ENCODE assay signal across 15 cellular contexts in genomic region chr14:69741055-69741454, GRCh38. TPM values are rescaled to one million over a fixed set of nuclear protein-coding genes. Genes with fewer than 3 reads are reported as not detected.
A peak's percentile ranks its signal among the peaks of the same experiment; 100 is the strongest.
DNase-seq lines count a peak whose midpoint lies in the region; ATAC-seq, FAIRE-seq and TF ChIP-seq lines count a peak whose summit lies in the region.
"Had no signal": no experiment of that assay in that cellular context is flagged by ENCODE, and none has a peak within 500 bp of the region (broad histone marks: within the 10 kb centered on the region; RNA-seq: fewer than 3 reads in every experiment).

No MANE protein-coding gene starts in this region.

- CTCF ChIA-PET in mammary epithelial cell (lab: Charles Lee; ENCODE audit: low non-redundant PET) (no interaction called here), MCF 10A (lab: Yijun Ruan, JAX) (interaction anchor here (1.0 kb wide), 1 partner anchor 14 kb away, joined by 3 read pairs; no protein-coding TSS in a partner anchor)
- CTCF ChIA-PET in CD8-positive, alpha-beta memory T cell (lab: Charles Lee) = interaction anchor here (1.2 to 1.5 kb wide), 3 partner anchors 14 to 166 kb away, joined by 3 to 6 read pairs (median 3); no protein-coding TSS in a partner anchor

- TSS peak; percentile 79 for BruUV-seq in mammary epithelial cell (replicated peaks; lab: Mats Ljungman, UMichigan)
- BruUV-seq in MCF 10A (replicated peaks; lab: Mats Ljungman, UMichigan) = no TSS peak

- no peaks in the 10 kb centered on the region for H4K20me1 ChIP-seq in mammary epithelial cell (ENCODE audit: insufficient read depth, low read length)

- no peak for TF ChIP-seq POLR2A in H54 (IDR thresholded peaks at IDR 0.05; ENCODE audit: low read depth, low read length)

- 36% methylated on average over 1 of the region's 1 CpG for WGBS in mammary epithelial cell (ENCODE audit: low coverage, missing lambda C conversion rate)
- WGBS in liver = 85% methylated on average over 1 of the region's 1 CpG

- no peak overlapping the region for H3K4me3 Mint-ChIP-seq in MCF 10A (ENCODE audit: unreplicated experiment)
- no peak overlapping the region for H3K4me3 Mint-ChIP-seq in CD8-positive, alpha-beta memory T cell
- H3K4me3 Mint-ChIP-seq in activated CD4-positive, alpha-beta T cell treated with anti-CD3 and anti-CD28 coated beads, Interleukin-2, amount 10 ng/mL, durations not matched to agents 24 days and 14 days = no peak overlapping the region

- in situ Hi-C loops in mammary epithelial cell (cut with MboI; ENCODE audit: low sequenced_read_pairs in 2 of 2) = no loop called here

- no peak overlapping the region for H2AFZ ChIP-seq in mammary epithelial cell (ENCODE audit: low read depth, low read length)

- H3K9me3 ChIP-seq in mammary epithelial cell (replicated peaks; ENCODE audit: insufficient read depth, low read length) (peaks cover 4% of the 10 kb centered on the region), liver (ENCODE audit: control insufficient read depth in 4 of 4, low read length in 3 of 4) (no peaks in the 10 kb centered on the region)
- no peaks in the 10 kb centered on the region for H3K9me3 ChIP-seq in CD8-positive, alpha-beta memory T cell (ENCODE audit: low read length)

- H3K9me3 Mint-ChIP-seq in MCF 10A (ENCODE audit: unreplicated experiment) = no peaks in the 10 kb centered on the region
- peaks cover 0 to 3% (median 0%) of the 10 kb centered on the region in 5 donors for H3K9me3 Mint-ChIP-seq in CD8-positive, alpha-beta memory T cell
- H3K9me3 Mint-ChIP-seq in activated CD4-positive, alpha-beta T cell treated with anti-CD3 and anti-CD28 coated beads, Interleukin-2, amount 10 ng/mL, durations not matched to agents 24 days and 14 days = peaks cover 3% of the 10 kb centered on the region

- no peaks in the 10 kb centered on the region for H3K36me3 ChIP-seq in mammary epithelial cell (ENCODE audit: insufficient read depth, low read length)
- H3K36me3 ChIP-seq in liver (ENCODE audit: control insufficient read depth in 4 of 4, insufficient read depth in 3 of 4, low read depth in 1 of 4, low read length in 3 of 4) = no peaks in the 10 kb centered on the region
- H3K36me3 ChIP-seq in CD8-positive, alpha-beta memory T cell (ENCODE audit: insufficient read depth, low read length) = no peaks in the 10 kb centered on the region

- H3K27me3 Mint-ChIP-seq in MCF 10A (ENCODE audit: insufficient read depth, unreplicated experiment) = no peaks in the 10 kb centered on the region
- H3K27me3 Mint-ChIP-seq in CD8-positive, alpha-beta memory T cell = peaks cover 0 to under 1% of the 10 kb centered on the region in 2 donors
- H3K27me3 Mint-ChIP-seq in activated CD4-positive, alpha-beta T cell treated with anti-CD3 and anti-CD28 coated beads, Interleukin-2, amount 10 ng/mL, durations not matched to agents 24 days and 14 days = peaks cover 3% of the 10 kb centered on the region

- H3K27me3 ChIP-seq in mammary epithelial cell (ENCODE audit: insufficient read depth, low read length) (no peaks in the 10 kb centered on the region), liver (ENCODE audit: control insufficient read depth in 4 of 4, insufficient read depth in 4 of 4, low read length in 3 of 4) (no peaks in the 10 kb centered on the region)
- no peaks in the 10 kb centered on the region for H3K27me3 ChIP-seq in CD8-positive, alpha-beta memory T cell (ENCODE audit: insufficient read depth, low read length, poor library complexity, severe bottlenecking)

- intact Hi-C loops in mammary epithelial cell (cut with micrococcal nuclease) (loop anchor here (2.0 kb wide), 1 partner anchor 26 kb away; the partner anchor contains the start of gene SRSF5), MCF 10A (cut with micrococcal nuclease) (no loop called here)
- intact Hi-C loops in activated CD4-positive, alpha-beta T cell treated with anti-CD3 and anti-CD28 coated beads, Interleukin-2, amount 10 ng/mL, durations not matched to agents 24 days and 14 days (cut with micrococcal nuclease) = no loop called here

- no peak overlapping the region for H3K27ac Mint-ChIP-seq in MCF 10A (ENCODE audit: low read depth, unreplicated experiment)
- H3K27ac Mint-ChIP-seq in CD8-positive, alpha-beta memory T cell = no peak overlapping the region
- H3K27ac Mint-ChIP-seq in activated CD4-positive, alpha-beta T cell treated with anti-CD3 and anti-CD28 coated beads, Interleukin-2, amount 10 ng/mL, durations not matched to agents 24 days and 14 days = no peak overlapping the region

- peak; percentile 53 for DNase-seq in mammary epithelial cell
- DNase-seq in MCF 10A (ENCODE audit: unreplicated experiment) = no peak
- no peak for DNase-seq in CD8-positive, alpha-beta memory T cell
- DNase-seq in H54 (ENCODE audit: insufficient read length, low spot score) = no peak
- DNase-seq in activated CD4-positive, alpha-beta T cell treated with anti-CD3 and anti-CD28 coated beads, Interleukin-2, amount 10 ng/mL, durations not matched to agents 24 days and 14 days = no peak
- no peak for DNase-seq in SHP77 treated with DMSO at 0.1 percent for 48 hours (lab: John Stamatoyannopoulos, UW)
- DNase-seq: C1 segment of cervical spinal cord, COR-L47, NCI-H1417, NCI-H2029, NCI-H2171 treated with DMSO at 0.1 percent for 48 hours, NCI-H510A treated with DMSO at 0.1 percent for 48 hours had no signal

- H3K79me2 ChIP-seq in mammary epithelial cell (ENCODE audit: insufficient read depth, low read length) = no peaks in the 10 kb centered on the region

- H3K4me3 ChIP-seq in mammary epithelial cell (replicated peaks in 1 of 3; ENCODE audit: insufficient read depth in 1 of 3, low read depth in 2 of 3, low read length in 3 of 3) (no peak overlapping the region), liver (ENCODE audit: low read depth in 1 of 3, low read length in 3 of 3) (no peak overlapping the region)
- no peak overlapping the region for H3K4me3 ChIP-seq in CD8-positive, alpha-beta memory T cell (ENCODE audit: low read length)

- H3K4me1 ChIP-seq in mammary epithelial cell (ENCODE audit: insufficient read depth, low read length) (peaks cover 13% of the 10 kb centered on the region), liver (ENCODE audit: control insufficient read depth in 4 of 4, insufficient read depth in 4 of 4, low read length in 3 of 4) (peaks cover 0 to 7% (median 2%) of the 10 kb centered on the region in 4 donors)
- peaks cover 2% of the 10 kb centered on the region for H3K4me1 ChIP-seq in CD8-positive, alpha-beta memory T cell (ENCODE audit: insufficient read depth, low read length)

- no peak for TF ChIP-seq RAD21 in liver (IDR thresholded peaks at IDR 0.05)

- TF ChIP-seq CTCF in mammary epithelial cell (conservative IDR thresholded peaks at IDR 0.05 in 1 of 2, IDR thresholded peaks at IDR 0.05 in 1 of 2; ENCODE audit: extremely low read depth in 1 of 2, insufficient read depth in 1 of 2, low read depth in 1 of 2, low read length in 2 of 2) = no peak
- no peak for TF ChIP-seq CTCF in MCF 10A (IDR thresholded peaks at IDR 0.05; ENCODE audit: unreplicated experiment)
- no peak for TF ChIP-seq CTCF in liver (IDR thresholded peaks at IDR 0.05; ENCODE audit: low read depth, low read length, missing input control)

- H3K36me3 Mint-ChIP-seq in MCF 10A (ENCODE audit: insufficient read depth, unreplicated experiment) = no peaks in the 10 kb centered on the region
- H3K36me3 Mint-ChIP-seq in CD8-positive, alpha-beta memory T cell = no peaks in the 10 kb centered on the region
- no peaks in the 10 kb centered on the region for H3K36me3 Mint-ChIP-seq in activated CD4-positive, alpha-beta T cell treated with anti-CD3 and anti-CD28 coated beads, Interleukin-2, amount 10 ng/mL, durations not matched to agents 24 days and 14 days (ENCODE audit: low read depth)

- dilution Hi-C loops in mammary epithelial cell (cut with HindIII; ENCODE audit: low sequenced_read_pairs) = no loop called here

- H3K4me2 ChIP-seq in mammary epithelial cell (ENCODE audit: insufficient read depth, low read depth, low read length) = peak overlapping the region; percentile 35

- ATAC-seq in esophagus mucosa = peak; percentile 66

- POLR2A ChIA-PET in MCF 10A (lab: Yijun Ruan, JAX) = interaction anchor here (1.0 kb wide), 1 partner anchor 84 kb away, joined by 3 read pairs; no protein-coding TSS in a partner anchor
- POLR2A ChIA-PET in CD8-positive, alpha-beta memory T cell (lab: Charles Lee) = no interaction called here

- H3K27ac ChIP-seq in mammary epithelial cell (ENCODE audit: insufficient read depth, low read depth, low read length) (no peak overlapping the region), liver (ENCODE audit: low read depth in 1 of 2, low read length in 2 of 2) (peak overlapping the region; percentile 46 to 56)
- H3K27ac ChIP-seq in CD8-positive, alpha-beta memory T cell (ENCODE audit: low read depth, low read length) = no peak overlapping the region

- no peak for FAIRE-seq in H54 (lab: Jason Lieb, UNC)

- H3K9ac ChIP-seq in mammary epithelial cell (ENCODE audit: insufficient read depth, low read length) = no peak overlapping the region
- H3K9ac ChIP-seq in liver (ENCODE audit: low read depth in 1 of 2, low read length in 2 of 2) = peak overlapping the region in 1 of 2 donors; percentile 21

- H3K4me1 Mint-ChIP-seq in MCF 10A (ENCODE audit: insufficient read depth, unreplicated experiment) = no peaks in the 10 kb centered on the region
- H3K4me1 Mint-ChIP-seq in CD8-positive, alpha-beta memory T cell = peaks cover 0 to 4% (median 3%) of the 10 kb centered on the region in 3 donors
- no peaks in the 10 kb centered on the region for H3K4me1 Mint-ChIP-seq in activated CD4-positive, alpha-beta T cell treated with anti-CD3 and anti-CD28 coated beads, Interleukin-2, amount 10 ng/mL, durations not matched to agents 24 days and 14 days

TF ChIP-seq in liver, 16 proteins besides CTCF, POLR2A, EP300 and RAD21 (continues in another document):
- no peak for TF ChIP-seq HNF4G (IDR thresholded peaks at IDR 0.05)

RNA-seq across cellular contexts. Expression of gene SRSF5, which starts 25.9 kb away (rescaled TPM):
- total RNA-seq in mammary epithelial cell (100 to 1,000 TPM; 125 to 257 TPM), MCF 10A (2022) (281 and 316 TPM in 2 replicates), esophagus mucosa (217 TPM), liver (100 to 1,000 TPM in 1 of 2 donors, 10 to 100 TPM in 1; 74.4 to 254 TPM)
- polyA plus RNA-seq in mammary epithelial cell (148 TPM), liver (100 to 1,000 TPM in 1 of 2 donors, 10 to 100 TPM in 1; 89.7 to 205 TPM)
- polyA minus RNA-seq in mammary epithelial cell = 159 TPM
- total RNA-seq in CD8-positive, alpha-beta memory T cell = 100 to 1,000 TPM; 291 to 307 TPM
- polyA plus RNA-seq in CD8-positive, alpha-beta memory T cell = 1,226 TPM
- total RNA-seq in activated CD4-positive, alpha-beta T cell treated with anti-CD3 and anti-CD28 coated beads, Interleukin-2, amount 10 ng/mL, durations not matched to agents 24 days and 14 days = 319 and 322 TPM in 2 replicates

RNA-seq across cellular contexts. Expression of gene SLC10A1, which starts 56.0 kb away (rescaled TPM):
- total RNA-seq in mammary epithelial cell (not detected), MCF 10A (2022) (not detected in 2 replicates), esophagus mucosa (not detected), liver (10 to 100 TPM in 1 of 2 donors, 1 to 10 TPM in 1; 1.1 to 77.3 TPM)
- polyA plus RNA-seq in mammary epithelial cell (not detected), liver (10 to 100 TPM; 52.2 to 68.5 TPM)
- polyA minus RNA-seq in mammary epithelial cell = not detected
- total RNA-seq in CD8-positive, alpha-beta memory T cell = not detected
- not detected for polyA plus RNA-seq in CD8-positive, alpha-beta memory T cell
- total RNA-seq in activated CD4-positive, alpha-beta T cell treated with anti-CD3 and anti-CD28 coated beads, Interleukin-2, amount 10 ng/mL, durations not matched to agents 24 days and 14 days = not detected in 2 replicates
- total RNA-seq: SK-MEL-5 had no signal

Comparison
In these comparisons a context has a peak if more than half of its experiments do, and no peak if none do; other contexts are left out.
1. H3K27ac ChIP-seq: peak in liver (2 of 2); none in mammary epithelial cell (single experiment) and CD8-positive, alpha-beta memory T cell (single experiment).